ENCODE assay signal across 17 cellular contexts in the genomic region with DNA sequence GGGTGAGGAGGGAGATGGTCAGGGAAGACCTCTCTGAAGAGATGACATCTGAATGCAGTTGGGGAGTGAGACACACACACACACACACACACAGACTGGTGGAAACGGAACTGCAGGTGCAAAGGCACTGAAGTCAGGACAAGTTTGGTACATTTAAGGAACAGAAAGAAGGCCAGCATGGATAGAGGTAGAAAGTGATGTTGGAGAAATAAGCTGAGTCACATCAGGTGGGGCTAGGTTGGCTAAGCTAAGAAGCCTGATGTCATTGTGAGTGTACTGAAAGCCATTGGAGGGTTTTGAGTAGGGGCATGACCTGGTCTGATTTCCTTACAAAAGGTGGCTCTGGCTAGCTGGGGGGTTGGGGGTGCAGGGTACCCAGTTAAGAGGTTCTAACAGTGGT. TPM values are rescaled to one million over a fixed set of nuclear protein-coding genes. Genes with fewer than 3 reads are reported as not detected.
A peak's percentile ranks its signal among the peaks of the same experiment; 100 is the strongest.
DNase-seq lines count a peak whose midpoint lies in the region; ATAC-seq, FAIRE-seq and TF ChIP-seq lines count a peak whose summit lies in the region.
"Had no signal": no experiment of that assay in that cellular context is flagged by ENCODE, and none has a peak within 500 bp of the region (broad histone marks: within the 10 kb centered on the region; RNA-seq: fewer than 3 reads in every experiment).

No MANE protein-coding gene starts in this region.

- CTCF ChIA-PET in HCT116 (lab: Charles Lee): no interaction called here
- CTCF ChIA-PET in GM12878 (lab: Yijun Ruan, JAX): interaction anchor here (1.1 to 1.4 kb wide), 2 partner anchors 49 to 78 kb away, joined by 4 to 5 read pairs; partner anchors contain the start of genes ALAD, CDC26 and PRPF4

- H2AFZ ChIP-seq in HCT116 (ENCODE audit: low read depth, low read length, poor library complexity, severe bottlenecking) (no peak overlapping the region), GM12878 (ENCODE audit: control insufficient read depth, low read depth, low read length) (no peak overlapping the region)

- peak overlapping the region; percentile 40 for H3K4me2 ChIP-seq in HCT116 (ENCODE audit: low read length)
- H3K4me2 ChIP-seq in GM12878 (ENCODE audit: control insufficient read depth, insufficient read depth): no peak overlapping the region

- no peak overlapping the region for H3K27ac ChIP-seq in HCT116 (ENCODE audit: low read depth, low read length)
- H3K27ac ChIP-seq in GM12878 (ENCODE audit: control insufficient read depth, insufficient read depth): no peak overlapping the region
- H3K27ac ChIP-seq: ascending aorta, gastrocnemius medialis had no signal

- no peak for FAIRE-seq in GM12878 (lab: Jason Lieb, UNC)
- FAIRE-seq: colon, endothelial cell of umbilical vein had no signal

- TF ChIP-seq RAD21 in HCT116 (IDR thresholded peaks at IDR 0.05; ENCODE audit: low read depth) (no peak), GM12878 (IDR thresholded peaks at IDR 0.05; ENCODE audit: insufficient read depth, low read depth, low read length) (no peak)

- in situ Hi-C loops in Caki2 (cut with HindIII; ENCODE audit: low pct_unique_long_range_greater_than_20kb, low sequenced_read_pairs) (no loop called here), GM12878 (cut with MboI) (no loop called here)

- H3K9me2 ChIP-seq in HCT116 (ENCODE audit: insufficient read depth): no peaks in the 10 kb centered on the region

- BruUV-seq in HCT116 (replicated peaks; lab: Mats Ljungman, UMichigan) (no TSS peak), GM12878 (replicated peaks; lab: Mats Ljungman, UMichigan) (no TSS peak)

- DNase-seq in Caki2 (ENCODE audit: low read depth) (peak; percentile 25), HCT116 (ENCODE audit: low read depth, low spot score) (no peak), GM12878 (ENCODE audit: low read depth, low spot score) (no peak), medulla oblongata (ENCODE audit: extremely low spot score) (no peak)
- DNase-seq: AML-193; COR-L47; gastrocnemius medialis; NCI-H1417; NCI-H2171 treated with DMSO at 0.1 percent for 48 hours; NCI-H774; nucleus accumbens; stimulated activated CD4-positive, alpha-beta T cell treated with anti-CD3 and anti-CD28 coated beads, Interleukin-4, amount 100 ng/mL, for 24 hours had no signal

- H3K9ac ChIP-seq in HCT116 (ENCODE audit: low read length): no peak overlapping the region
- no peak overlapping the region for H3K9ac ChIP-seq in GM12878 (ENCODE audit: control insufficient read depth, insufficient read depth, low read length)

- H3K36me3 ChIP-seq in HCT116 (ENCODE audit: control insufficient read depth in 1 of 2, insufficient read depth in 2 of 2, low read length in 2 of 2): peaks cover 4% of the 10 kb centered on the region in 2 experiments; a peak in 1 of 4 replicates
- no peaks in the 10 kb centered on the region for H3K36me3 ChIP-seq in GM12878 (ENCODE audit: control insufficient read depth in 2 of 2, insufficient read depth in 2 of 2, low read length in 1 of 2)
- H3K36me3 ChIP-seq: ascending aorta, gastrocnemius medialis had no signal

- TF ChIP-seq CTCF in HCT116 (IDR thresholded peaks at IDR 0.05 in 2 of 3, conservative IDR thresholded peaks at IDR 0.05 in 1 of 3; ENCODE audit: borderline replicate concordance in 1 of 3, insufficient read depth in 1 of 3, low read depth in 2 of 3, low read length in 2 of 3) (no peak), GM12878 (IDR thresholded peaks at IDR 0.05 in 2 of 3, conservative IDR thresholded peaks at IDR 0.05 in 1 of 3; ENCODE audit: control insufficient read depth in 2 of 3, extremely low read depth in 1 of 3, insufficient read depth in 1 of 3, low read depth in 3 of 3, low read length in 3 of 3) (no peak)

- H3K9me3 ChIP-seq in HCT116 (ENCODE audit: control insufficient read depth in 1 of 2, insufficient read depth in 1 of 2, low read depth in 1 of 2, low read length in 2 of 2) (no peaks in the 10 kb centered on the region), GM12878 (replicated peaks; ENCODE audit: control insufficient read depth, insufficient read depth, low read length) (no peaks in the 10 kb centered on the region)
- H3K9me3 ChIP-seq: ascending aorta, gastrocnemius medialis had no signal

- no peak for TF ChIP-seq POLR2A in HCT116 (IDR thresholded peaks at IDR 0.05; ENCODE audit: borderline replicate concordance, extremely low read depth, insufficient read depth, insufficient read length)
- no peak for TF ChIP-seq POLR2A in GM12878 (IDR thresholded peaks at IDR 0.05; ENCODE audit: low read depth, low read length)

- RAD21 ChIA-PET in HCT116 (lab: Charles Lee; ENCODE audit: low non-redundant PET in 1 of 2, low total read pairs in 2 of 2, uncharacterized antibody in 2 of 2, unreplicated experiment in 2 of 2) (no interaction called here), GM12878 (lab: Charles Lee; ENCODE audit: unreplicated experiment) (interaction anchor here (1.4 kb wide), 1 partner anchor 49 kb away, joined by 4 read pairs; the partner anchor contains the start of gene ALAD)

- POLR2A ChIA-PET in HCT116 (lab: Charles Lee) (no interaction called here), GM12878 (lab: Charles Lee) (no interaction called here)

- ATAC-seq in HCT116: no peak
- no peak; the same call in 2 of the 3 replicates for ATAC-seq in GM12878
- ATAC-seq in HG02678 (IDR thresholded peaks at IDR 0.05; ENCODE audit: unreplicated experiment): no peak
- ATAC-seq: gastrocnemius medialis had no signal

- H3K79me2 ChIP-seq in HCT116 (ENCODE audit: insufficient read depth, low read length) (peaks cover 22% of the 10 kb centered on the region), GM12878 (ENCODE audit: control insufficient read depth, insufficient read depth, low read length) (no peaks in the 10 kb centered on the region)

- 0% methylated on average over 1 of the region's 1 CpG for WGBS in GM12878 (ENCODE audit: insufficient coverage, insufficient replicate concordance, low lambda C conversion rate, missing lambda C conversion rate)

- SMC1A ChIA-PET in GM12878 (lab: Charles Lee; ENCODE audit: uncharacterized antibody, unreplicated experiment): interaction anchor here (0.6 kb wide), 2 partner anchors 26 to 125 kb away, joined by 3 read pairs; no protein-coding TSS in a partner anchor

- intact Hi-C loops in HCT116 (cut with micrococcal nuclease): no loop called here
- intact Hi-C loops in GM12878 (cut with micrococcal nuclease; ENCODE audit: unreplicated experiment): no loop called here

- no peaks in the 10 kb centered on the region for H4K20me1 ChIP-seq in HCT116 (ENCODE audit: insufficient read depth)
- no peaks in the 10 kb centered on the region for H4K20me1 ChIP-seq in GM12878 (ENCODE audit: control insufficient read depth, insufficient read depth)

- H3K4me1 ChIP-seq in HCT116 (ENCODE audit: control insufficient read depth in 1 of 2, insufficient read depth in 2 of 2, low read length in 2 of 2): peaks cover 3 to 34% of the 10 kb centered on the region in 2 experiments; a peak in 3 of 4 replicates
- peaks cover 19% of the 10 kb centered on the region for H3K4me1 ChIP-seq in GM12878 (ENCODE audit: control insufficient read depth, insufficient read depth, low read length)

- H3K4me3 ChIP-seq in HCT116 (replicated peaks in 1 of 2; ENCODE audit: low read depth in 1 of 2, low read length in 2 of 2) (no peak overlapping the region), GM12878 (no peak overlapping the region)
- H3K4me3 ChIP-seq: ascending aorta, gastrocnemius medialis had no signal

- no peak for TF ChIP-seq EP300 in GM12878 (IDR thresholded peaks at IDR 0.05; ENCODE audit: borderline replicate concordance in 1 of 2, control insufficient read depth in 1 of 2, low read depth in 2 of 2, low read length in 2 of 2)

- H3K27me3 ChIP-seq in HCT116 (ENCODE audit: insufficient read depth, low read length) (no peaks in the 10 kb centered on the region), GM12878 (replicated peaks in 1 of 2; ENCODE audit: control insufficient read depth in 2 of 2, insufficient read depth in 2 of 2, low read length in 1 of 2) (no peaks in the 10 kb centered on the region; a peak in 2 of 4 replicates)

RNA-seq across cellular contexts. Expression of gene BSPRY, which starts 3.1 kb away (rescaled TPM):
- not detected in 2 replicates for total RNA-seq in Caki2 (2014; rRNA removed; shearing (Covaris generic); ENCODE audit: low replicate concordance)
- total RNA-seq in HCT116 (2021; ENCODE audit: unreplicated experiment): 22.7 TPM
- polyA plus RNA-seq in HCT116 (2012): 31.3 and 36.6 TPM in 2 replicates
- 0.22 and 0.92 TPM in 2 replicates for total RNA-seq in GM12878 (2013; cell fraction: nucleolus; rRNA removed)
- total RNA-seq in GM12878 (2014; rRNA removed): 6.3 and 6.5 TPM in 2 replicates
- total RNA-seq in GM12878 (2014; rRNA removed; fragmentation: Illumina TruSeq; extraction: Trizol): 3.3 and 3.8 TPM in 2 replicates
- 5.6 and 6.0 TPM in 2 replicates for total RNA-seq in GM12878 (2021)
- 0.87 TPM for polyA plus RNA-seq in GM12878 (2011; ENCODE audit: low read depth)
- 0.40 and 0.45 TPM in 2 replicates for polyA plus RNA-seq in GM12878 (2011; rRNA removed)
- polyA plus RNA-seq in GM12878 (2011; cell fraction: cytosol; rRNA removed): 0.53 and 0.55 TPM in 2 replicates
- polyA plus RNA-seq in GM12878 (2011; cell fraction: nucleus; rRNA removed): 0.38 and 0.64 TPM in 2 replicates
- 1.0 and 1.9 TPM in 2 replicates for polyA plus RNA-seq in GM12878 (2012)
- 2.7 and 4.4 TPM in 2 replicates for polyA plus RNA-seq in GM12878 (2014; fragmentation: Illumina TruSeq; extraction: Trizol)
- 1 to 10 TPM in 1 of 2 experiments, under 1 TPM in 1; 1.00 to 1.5 TPM for polyA plus RNA-seq in GM12878 (2014; fragmentation: Nextera tagmentation; extraction: Ambion mirVana)
- polyA plus RNA-seq in GM12878 (2014; rRNA removed): 6.1 and 6.3 TPM in 2 replicates
- 1 to 10 TPM; 4.0 to 4.1 TPM for polyA plus RNA-seq in GM12878 (2016; fragmentation: Nextera tagmentation; extraction: Ambion mirVana)
- 0.44 and 0.98 TPM in 2 replicates for polyA minus RNA-seq in GM12878 (2011; rRNA and poly(A)+ RNA removed)
- not detected in 2 replicates for polyA minus RNA-seq in GM12878 (2011; cell fraction: cytosol; rRNA and poly(A)+ RNA removed)
- 0.19 and 0.24 TPM in 2 replicates for polyA minus RNA-seq in GM12878 (2011; cell fraction: nucleus; rRNA and poly(A)+ RNA removed)
- total RNA-seq: ascending aorta, endothelial cell of umbilical vein had no signal
- polyA plus RNA-seq: endothelial cell of umbilical vein had no signal

RNA-seq across cellular contexts. Expression of gene WDR31, which starts 12.3 kb away (rescaled TPM):
- total RNA-seq in Caki2 (2014; rRNA removed; shearing (Covaris generic); ENCODE audit: low replicate concordance): 4.1 and 7.8 TPM in 2 replicates
- total RNA-seq in HCT116 (2021; ENCODE audit: unreplicated experiment): 5.9 TPM
- 3.8 and 4.6 TPM in 2 replicates for polyA plus RNA-seq in HCT116 (2012)
- 0.71 and 0.84 TPM in 2 replicates for total RNA-seq in GM12878 (2013; cell fraction: nucleolus; rRNA removed)
- total RNA-seq in GM12878 (2014; rRNA removed): 0.40 and 0.65 TPM in 2 replicates
- total RNA-seq in GM12878 (2014; rRNA removed; fragmentation: Illumina TruSeq; extraction: Trizol): 0.72 and 0.97 TPM in 2 replicates
- total RNA-seq in GM12878 (2021): 0.97 and 1.1 TPM in 2 replicates
- 0.67 TPM for polyA plus RNA-seq in GM12878 (2011; ENCODE audit: low read depth)
- 0.41 and 0.45 TPM in 2 replicates for polyA plus RNA-seq in GM12878 (2011; rRNA removed)
- 0.36 and 0.42 TPM in 2 replicates for polyA plus RNA-seq in GM12878 (2011; cell fraction: cytosol; rRNA removed)
- 0.13 and 0.72 TPM in 2 replicates for polyA plus RNA-seq in GM12878 (2011; cell fraction: nucleus; rRNA removed)
- polyA plus RNA-seq in GM12878 (2012): 0.47 and 0.77 TPM in 2 replicates
- 1.1 and 1.6 TPM in 2 replicates for polyA plus RNA-seq in GM12878 (2014; fragmentation: Illumina TruSeq; extraction: Trizol)
- polyA plus RNA-seq in GM12878 (2014; fragmentation: Nextera tagmentation; extraction: Ambion mirVana): under 1 TPM; 0.26 to 0.29 TPM
- polyA plus RNA-seq in GM12878 (2014; rRNA removed): 0.67 and 0.87 TPM in 2 replicates
- polyA plus RNA-seq in GM12878 (2016; fragmentation: Nextera tagmentation; extraction: Ambion mirVana): 1 to 10 TPM; 1.1 to 1.7 TPM
- 1.2 and 1.7 TPM in 2 replicates for polyA minus RNA-seq in GM12878 (2011; rRNA and poly(A)+ RNA removed)
- polyA minus RNA-seq in GM12878 (2011; cell fraction: cytosol; rRNA and poly(A)+ RNA removed): 0.21 and 0.53 TPM in 2 replicates
- 0.19 and 0.24 TPM in 2 replicates for polyA minus RNA-seq in GM12878 (2011; cell fraction: nucleus; rRNA and poly(A)+ RNA removed)

RNA-seq across cellular contexts. Expression of gene HDHD3, which starts 24.4 kb away (rescaled TPM):
- 19.4 and 39.5 TPM in 2 replicates for total RNA-seq in Caki2 (2014; rRNA removed; shearing (Covaris generic); ENCODE audit: low replicate concordance)
- 21.8 TPM for total RNA-seq in HCT116 (2021; ENCODE audit: unreplicated experiment)
- 22.8 and 23.8 TPM in 2 replicates for polyA plus RNA-seq in HCT116 (2012)
- 13.5 and 14.9 TPM in 2 replicates for total RNA-seq in GM12878 (2013; cell fraction: nucleolus; rRNA removed)
- 25.7 and 25.9 TPM in 2 replicates for total RNA-seq in GM12878 (2014; rRNA removed)
- total RNA-seq in GM12878 (2014; rRNA removed; fragmentation: Illumina TruSeq; extraction: Trizol): 12.1 and 12.4 TPM in 2 replicates
- total RNA-seq in GM12878 (2021): 21.2 and 23.1 TPM in 2 replicates
- polyA plus RNA-seq in GM12878 (2011; ENCODE audit: low read depth): 6.9 TPM
- polyA plus RNA-seq in GM12878 (2011; rRNA removed): 9.6 and 16.5 TPM in 2 replicates
- 23.9 and 31.6 TPM in 2 replicates for polyA plus RNA-seq in GM12878 (2011; cell fraction: cytosol; rRNA removed)
- polyA plus RNA-seq in GM12878 (2011; cell fraction: nucleus; rRNA removed): 17.6 TPM in 2 replicates
- polyA plus RNA-seq in GM12878 (2012): 13.2 and 13.6 TPM in 2 replicates
- 4.0 and 11.4 TPM in 2 replicates for polyA plus RNA-seq in GM12878 (2014; fragmentation: Illumina TruSeq; extraction: Trizol)
- 1 to 10 TPM; 1.3 to 6.5 TPM for polyA plus RNA-seq in GM12878 (2014; fragmentation: Nextera tagmentation; extraction: Ambion mirVana)
- 29.4 and 29.9 TPM in 2 replicates for polyA plus RNA-seq in GM12878 (2014; rRNA removed)
- polyA plus RNA-seq in GM12878 (2016; fragmentation: Nextera tagmentation; extraction: Ambion mirVana): 10 to 100 TPM; 19.2 to 22.6 TPM
- 11.0 and 17.0 TPM in 2 replicates for polyA minus RNA-seq in GM12878 (2011; rRNA and poly(A)+ RNA removed)
- 7.1 and 7.7 TPM in 2 replicates for polyA minus RNA-seq in GM12878 (2011; cell fraction: cytosol; rRNA and poly(A)+ RNA removed)
- 9.7 and 13.7 TPM in 2 replicates for polyA minus RNA-seq in GM12878 (2011; cell fraction: nucleus; rRNA and poly(A)+ RNA removed)

RNA-seq across cellular contexts. Expression of gene ALAD, which starts 48.7 kb away (rescaled TPM):
- 14.5 and 16.5 TPM in 2 replicates for total RNA-seq in Caki2 (2014; rRNA removed; shearing (Covaris generic); ENCODE audit: low replicate concordance)
- total RNA-seq in HCT116 (2021; ENCODE audit: unreplicated experiment): 14.0 TPM
- polyA plus RNA-seq in HCT116 (2012): 15.1 and 15.7 TPM in 2 replicates
- total RNA-seq in GM12878 (2013; cell fraction: nucleolus; rRNA removed): 34.6 and 46.8 TPM in 2 replicates
- 13.1 and 15.7 TPM in 2 replicates for total RNA-seq in GM12878 (2014; rRNA removed)
- total RNA-seq in GM12878 (2014; rRNA removed; fragmentation: Illumina TruSeq; extraction: Trizol): 10.3 and 11.9 TPM in 2 replicates
- 20.2 and 21.6 TPM in 2 replicates for total RNA-seq in GM12878 (2021)
- 13.2 TPM for polyA plus RNA-seq in GM12878 (2011; ENCODE audit: low read depth)
- polyA plus RNA-seq in GM12878 (2011; rRNA removed): 8.1 and 10.7 TPM in 2 replicates
- 9.4 and 10.4 TPM in 2 replicates for polyA plus RNA-seq in GM12878 (2011; cell fraction: cytosol; rRNA removed)
- 31.0 and 32.1 TPM in 2 replicates for polyA plus RNA-seq in GM12878 (2011; cell fraction: nucleus; rRNA removed)
- 16.8 and 19.2 TPM in 2 replicates for polyA plus RNA-seq in GM12878 (2012)
- 18.0 and 20.4 TPM in 2 replicates for polyA plus RNA-seq in GM12878 (2014; fragmentation: Illumina TruSeq; extraction: Trizol)
- polyA plus RNA-seq in GM12878 (2014; fragmentation: Nextera tagmentation; extraction: Ambion mirVana): 1 to 10 TPM; 2.4 to 3.9 TPM
- 15.7 and 18.2 TPM in 2 replicates for polyA plus RNA-seq in GM12878 (2014; rRNA removed)
- 10 to 100 TPM; 11.6 to 13.8 TPM for polyA plus RNA-seq in GM12878 (2016; fragmentation: Nextera tagmentation; extraction: Ambion mirVana)
- 9.1 and 17.1 TPM in 2 replicates for polyA minus RNA-seq in GM12878 (2011; rRNA and poly(A)+ RNA removed)
- 3.6 TPM in 2 replicates for polyA minus RNA-seq in GM12878 (2011; cell fraction: cytosol; rRNA and poly(A)+ RNA removed)
- 12.3 and 23.0 TPM in 2 replicates for polyA minus RNA-seq in GM12878 (2011; cell fraction: nucleus; rRNA and poly(A)+ RNA removed)

RNA-seq across cellular contexts. Expression of gene RNF183, which starts 49.2 kb away (rescaled TPM):
- 0.23 and 0.95 TPM in 2 replicates for total RNA-seq in Caki2 (2014; rRNA removed; shearing (Covaris generic); ENCODE audit: low replicate concordance)
- total RNA-seq in HCT116 (2021; ENCODE audit: unreplicated experiment) (0.12 TPM), GM12878 (2014; rRNA removed) (0.05 and 0.06 TPM in 2 replicates), GM12878 (2014; rRNA removed; fragmentation: Illumina TruSeq; extraction: Trizol) (not detected in 2 replicates), GM12878 (2021) (not detected in 2 replicates)
- polyA plus RNA-seq in HCT116 (2012): 0.17 and 0.41 TPM in 2 replicates
- total RNA-seq in GM12878 (2013; cell fraction: nucleolus; rRNA removed): 0.58 TPM in 1 of 2 replicates, not detected in the other
- 0.12 TPM for polyA plus RNA-seq in GM12878 (2011; ENCODE audit: low read depth)
- polyA plus RNA-seq in GM12878 (2011; rRNA removed) (0.26 and 0.75 TPM in 2 replicates), GM12878 (2014; fragmentation: Illumina TruSeq; extraction: Trizol) (0.03 TPM in 1 of 2 replicates, not detected in the other), GM12878 (2014; fragmentation: Nextera tagmentation; extraction: Ambion mirVana) (not detected), GM12878 (2014; rRNA removed) (0.08 TPM in 1 of 2 replicates, not detected in the other), GM12878 (2016; fragmentation: Nextera tagmentation; extraction: Ambion mirVana) (not detected)
- polyA plus RNA-seq in GM12878 (2011; cell fraction: cytosol; rRNA removed): 0.28 and 0.30 TPM in 2 replicates
- 0.69 and 1.8 TPM in 2 replicates for polyA plus RNA-seq in GM12878 (2011; cell fraction: nucleus; rRNA removed)
- 0.27 and 0.28 TPM in 2 replicates for polyA plus RNA-seq in GM12878 (2012)
- 0.10 TPM in 1 of 2 replicates, not detected in the other for polyA minus RNA-seq in GM12878 (2011; rRNA and poly(A)+ RNA removed)
- polyA minus RNA-seq in GM12878 (2011; cell fraction: cytosol; rRNA and poly(A)+ RNA removed): not detected in 2 replicates
- 0.12 TPM in 1 of 2 replicates, not detected in the other for polyA minus RNA-seq in GM12878 (2011; cell fraction: nucleus; rRNA and poly(A)+ RNA removed)
- total RNA-seq: activated CD8-positive, alpha-beta memory T cell treated with anti-CD3 and anti-CD28 coated beads for 36 hours; ascending aorta; endothelial cell of umbilical vein; gastrocnemius medialis had no signal
- polyA plus RNA-seq: endothelial cell of umbilical vein had no signal
